In genomic region chr2:72576459-72576858, GRCh38 we compare ENCODE assay signal across 15 cellular contexts.
"Had no signal": no experiment of that assay in that cellular context is flagged by ENCODE, and none has a peak within 500 bp of the region (broad histone marks: within the 10 kb centered on the region; RNA-seq: fewer than 3 reads in every experiment).

No MANE protein-coding gene starts in this region.

- H3K27ac ChIP-seq: epithelial cell of prostate, right atrium auricular region had no signal

- H3K27me3 ChIP-seq: right atrium auricular region had no signal

- DNase-seq: activated B cell treated with CpG ODN at 0.5 μM for 24 hours; activated CD4-positive, alpha-beta T cell treated with anti-CD3 and anti-CD28 coated beads for 48 hours; activated CD8-positive, alpha-beta T cell treated with anti-CD3 and anti-CD28 coated beads for 36 hours; activated effector memory CD4-positive, alpha-beta T cell treated with anti-CD3 and anti-CD28 coated beads, Interleukin-2, amount 50 U/mL, for 16 hours; activated T-cell treated with anti-CD3 and anti-CD28 coated beads, Interleukin-2, amount 50 U/mL, for 48 hours; amniotic stem cell; islet precursor cell; mammary epithelial cell; nucleus accumbens; small intestine; stimulated activated CD4-positive, alpha-beta T cell treated with anti-CD3 and anti-CD28 coated beads, Interleukin-4, amount 100 ng/mL, for 24 hours; stimulated activated CD8-positive, alpha-beta memory T cell treated with anti-CD3 and anti-CD28 coated beads, Interleukin-4, amount 100 ng/mL, for 48 hours; stimulated activated naive CD8-positive, alpha-beta T cell treated with anti-CD3 and anti-CD28 coated beads, Interleukin-15, Interleukin-2, amounts not matched to agents 100 U/mL and 50 U/mL, for 24 hours had no signal

- H3K4me3 ChIP-seq: right atrium auricular region had no signal

- H3K36me3 ChIP-seq: right atrium auricular region had no signal

- H3K9me3 ChIP-seq: right atrium auricular region had no signal
